Comparison of ENCODE assay signal across 21 cellular contexts in genomic region chr10:27244976-27245375, GRCh38.
"Had no signal": no experiment of that assay in that cellular context is flagged by ENCODE, and none has a peak within 500 bp of the region (broad histone marks: within the 10 kb centered on the region; RNA-seq: fewer than 3 reads in every experiment).

No MANE protein-coding gene starts in this region.

- H3K4me3 ChIP-seq: coronary artery, left lung, lung, psoas muscle, thoracic aorta, transverse colon had no signal

- FAIRE-seq: keratinocyte had no signal

- H3K4me1 ChIP-seq: foreskin keratinocyte had no signal

- H3K27me3 Mint-ChIP-seq: naive B cell; stimulated activated naive CD8-positive, alpha-beta T cell treated with anti-CD3 and anti-CD28 coated beads, Interleukin-15, Interleukin-2, amounts not matched to agents 100 ng/mL and 50 ng/mL, for 24 hours had no signal

- DNase-seq: effector CD4-positive, alpha-beta T cell; endodermal cell; erythroblast; foreskin keratinocyte; immature natural killer cell; left lung; mesendoderm; naive B cell; nephron progenitor cell; psoas muscle; retina; stimulated activated CD4-positive, alpha-beta T cell treated with anti-CD3 and anti-CD28 coated beads, Interleukin-2, amount 100 ng/mL, for 24 hours; substantia nigra; transverse colon had no signal

- H3K27ac Mint-ChIP-seq: endodermal cell, nephron progenitor cell had no signal

- H3K27me3 ChIP-seq: foreskin keratinocyte, left lung, neutrophil, transverse colon had no signal

- H3K27ac ChIP-seq: coronary artery, foreskin keratinocyte, left lung, neutrophil, psoas muscle, thoracic aorta, transverse colon had no signal

- ATAC-seq: foreskin keratinocyte, left lung, psoas muscle, sciatic nerve had no signal

- H3K36me3 Mint-ChIP-seq: naive B cell had no signal

- H3K4me3 Mint-ChIP-seq: endodermal cell; stimulated activated naive CD8-positive, alpha-beta T cell treated with anti-CD3 and anti-CD28 coated beads, Interleukin-15, Interleukin-2, amounts not matched to agents 100 ng/mL and 50 ng/mL, for 24 hours had no signal

- H3K9me3 Mint-ChIP-seq: endodermal cell; immature natural killer cell; naive B cell; nephron progenitor cell; stimulated activated naive CD8-positive, alpha-beta T cell treated with anti-CD3 and anti-CD28 coated beads, Interleukin-15, Interleukin-2, amounts not matched to agents 100 ng/mL and 50 ng/mL, for 24 hours had no signal

- H3K36me3 ChIP-seq: left lung, neutrophil, thoracic aorta, transverse colon had no signal

- H3K9me3 ChIP-seq: left lung, neutrophil, psoas muscle, thoracic aorta, transverse colon had no signal
